ENCODE assay signal across 23 cellular contexts in genomic region chr3:126421573-126422119, GRCh38. TPM values are rescaled to one million over a fixed set of nuclear protein-coding genes. Genes with fewer than 3 reads are reported as not detected.
DNase-seq lines count a peak whose midpoint lies in the region; ATAC-seq and TF ChIP-seq lines count a peak whose summit lies in the region.
"Had no signal": no experiment of that assay in that cellular context is flagged by ENCODE, and none has a peak within 500 bp of the region (broad histone marks: within the 10 kb centered on the region; RNA-seq: fewer than 3 reads in every experiment).

No MANE protein-coding gene starts in this region.

- H3K4me3 ChIP-seq in left ventricle myocardium inferior, result no peak overlapping the region
- H3K4me3 ChIP-seq: GM12878, GM23338 had no signal

- no peak overlapping the region for H3K27ac ChIP-seq in left ventricle myocardium inferior (replicated peaks)

- no peaks in the 10 kb centered on the region for H3K36me3 ChIP-seq in left ventricle myocardium inferior
- H3K36me3 ChIP-seq: BE2C had no signal

- peak; percentile 68 for DNase-seq in cardiac septum (ENCODE audit: low spot score)
- DNase-seq in left ventricle myocardium inferior, result no peak
- DNase-seq in left lobe of liver (ENCODE audit: low spot score), result no peak
- DNase-seq in sciatic nerve (ENCODE audit: low spot score), result peak; percentile 40
- no peak for DNase-seq in cortex of kidney (lab: John Stamatoyannopoulos, UW)
- DNase-seq in iPS-NIHi7 (ENCODE audit: extremely low spot score), result no peak
- no peak for DNase-seq in HT-29 (ENCODE audit: low spot score)
- DNase-seq: BE2C; Caco-2; CD4-positive, alpha-beta T cell; DMS153; GF-D8; KBM-7; NCI-H1105 treated with DMSO at 0.1 percent for 48 hours; NCI-H187; NCI-H2107; NCI-H510A; NCI-H774; OCI-M1; SIG-M5 had no signal

- H3K9me3 ChIP-seq in left ventricle myocardium inferior (replicated peaks), result peaks cover 15% of the 10 kb centered on the region

- TF ChIP-seq CTCF in left ventricle myocardium inferior (IDR thresholded peaks at IDR 0.05; ENCODE audit: borderline replicate concordance), result no peak

- ATAC-seq in left lobe of liver (peak; percentile 14), sciatic nerve (no peak), HG03108 (IDR thresholded peaks at IDR 0.05; ENCODE audit: unreplicated experiment) (no peak)
- ATAC-seq: GM12878, GM23338 had no signal

- H3K27me3 ChIP-seq in left ventricle myocardium inferior (ENCODE audit: low read depth), result peaks cover 23% of the 10 kb centered on the region
- H3K27me3 ChIP-seq: BE2C had no signal

- intact Hi-C loops in cardiac septum (cut with DNase I) (no loop called here), left ventricle myocardium inferior (cut with micrococcal nuclease) (no loop called here), sciatic nerve (cut with DNase I) (no loop called here)

- H3K4me1 ChIP-seq in left ventricle myocardium inferior, result no peaks in the 10 kb centered on the region
- H3K4me1 ChIP-seq: BE2C had no signal

RNA-seq across cellular contexts. Expression of gene CFAP100, which starts 26.9 kb away (rescaled TPM):
- total RNA-seq in cardiac septum, result not detected
- not detected for total RNA-seq in left ventricle myocardium inferior
- total RNA-seq in left lobe of liver, result not detected
- 1.5 TPM for total RNA-seq in sciatic nerve
- 0.64 and 2.3 TPM in 2 replicates for total RNA-seq in HT-29 (2014; rRNA removed; shearing (Covaris generic))
- total RNA-seq: Caco-2; CD4-positive, alpha-beta T cell; GM12878 had no signal

RNA-seq across cellular contexts. Expression of gene ZXDC, which starts 54.0 kb away (rescaled TPM):
- total RNA-seq in cardiac septum, result 22.0 TPM
- total RNA-seq in left ventricle myocardium inferior, result 15.6 TPM
- 21.5 TPM for total RNA-seq in left lobe of liver
- 39.7 TPM for total RNA-seq in sciatic nerve
- 41.2 and 42.2 TPM in 2 replicates for total RNA-seq in HT-29 (2014; rRNA removed; shearing (Covaris generic))

Comparison
In these comparisons a context has a peak if more than half of its experiments do, and no peak if none do; other contexts are left out.
1. DNase-seq: peak in cardiac septum (single experiment) and sciatic nerve (single experiment); none in left ventricle myocardium inferior (single experiment), left lobe of liver (single experiment), cortex of kidney (single experiment), iPS-NIHi7 (single experiment) and HT-29 (single experiment).